ENCODE assay signal across 19 cellular contexts in genomic region chr2:29731948-29732347, GRCh38.
DNase-seq lines count a peak whose midpoint lies in the region; ATAC-seq and TF ChIP-seq lines count a peak whose summit lies in the region.
"Had no signal": no experiment of that assay in that cellular context is flagged by ENCODE, and none has a peak within 500 bp of the region (broad histone marks: within the 10 kb centered on the region; RNA-seq: fewer than 3 reads in every experiment).

No MANE protein-coding gene starts in this region.

- H3K4me1 ChIP-seq in RWPE2 (ENCODE audit: insufficient read depth, poor library complexity, severe bottlenecking), result no peaks in the 10 kb centered on the region
- H3K4me1 ChIP-seq: BE2C; BLaER1 treated with 17β-estradiol and CSF1 and Interleukin-3, amounts not matched to agents 10 nM and 100 nM had no signal

- H3K4me3 ChIP-seq in RWPE2 (ENCODE audit: severe bottlenecking), result no peak overlapping the region
- H3K4me3 ChIP-seq: BLaER1 treated with 17β-estradiol and CSF1 and Interleukin-3, amounts not matched to agents 10 nM and 100 nM; GM12878; GM23338 had no signal

- no peak overlapping the region for H3K27ac ChIP-seq in RWPE2 (ENCODE audit: poor library complexity, severe bottlenecking)
- H3K27ac ChIP-seq: BLaER1 treated with 17β-estradiol and CSF1 and Interleukin-3, amounts not matched to agents 10 nM and 100 nM had no signal

- no peaks in the 10 kb centered on the region for H3K9me3 ChIP-seq in RWPE2 (ENCODE audit: severe bottlenecking)
- H3K9me3 ChIP-seq: BE2C had no signal

- H3K27me3 ChIP-seq in RWPE2 (ENCODE audit: insufficient read depth, poor library complexity, severe bottlenecking), result no peaks in the 10 kb centered on the region
- H3K27me3 ChIP-seq: BE2C; BLaER1 treated with 17β-estradiol and CSF1 and Interleukin-3, amounts not matched to agents 10 nM and 100 nM had no signal

- ATAC-seq in RWPE2 (ENCODE audit: low read depth), result 0 out of 3 replicates have a peak, but pooled peaks have one; percentile 21
- no peak for ATAC-seq in GM21737 (IDR thresholded peaks at IDR 0.05; ENCODE audit: unreplicated experiment)
- ATAC-seq: GM12878, GM23338 had no signal

- TF ChIP-seq CTCF in RWPE2 (IDR thresholded peaks at IDR 0.05; ENCODE audit: poor library complexity, severe bottlenecking), result no peak

- DNase-seq in A172 (ENCODE audit: low spot score) (peak; percentile 34), HCEC 1CT (peak; percentile 20), RWPE2 (ENCODE audit: low spot score) (no peak), renal cortical epithelial cell (ENCODE audit: low read depth) (peak; percentile 21), foreskin melanocyte (no peak), NCI-H187 (lab: John Stamatoyannopoulos, UW) (no peak)
- DNase-seq: 8988T; AML-193; BE2C; Calu3; CD4-positive, alpha-beta T cell; COR-L47; DND-41; H9; HFFc6 had no signal

- H3K36me3 ChIP-seq in RWPE2 (ENCODE audit: low read depth), result no peaks in the 10 kb centered on the region
- H3K36me3 ChIP-seq: BE2C; BLaER1 treated with 17β-estradiol and CSF1 and Interleukin-3, amounts not matched to agents 10 nM and 100 nM had no signal

Comparison
In these comparisons a context has a peak if more than half of its experiments do, and no peak if none do; other contexts are left out.
1. DNase-seq: peak in A172 (single experiment), HCEC 1CT (single experiment) and renal cortical epithelial cell (single experiment); none in RWPE2 (single experiment), foreskin melanocyte (single experiment) and NCI-H187 (0 of 2).